ENCODE assay signal across 8 cellular contexts in the genomic region with DNA sequence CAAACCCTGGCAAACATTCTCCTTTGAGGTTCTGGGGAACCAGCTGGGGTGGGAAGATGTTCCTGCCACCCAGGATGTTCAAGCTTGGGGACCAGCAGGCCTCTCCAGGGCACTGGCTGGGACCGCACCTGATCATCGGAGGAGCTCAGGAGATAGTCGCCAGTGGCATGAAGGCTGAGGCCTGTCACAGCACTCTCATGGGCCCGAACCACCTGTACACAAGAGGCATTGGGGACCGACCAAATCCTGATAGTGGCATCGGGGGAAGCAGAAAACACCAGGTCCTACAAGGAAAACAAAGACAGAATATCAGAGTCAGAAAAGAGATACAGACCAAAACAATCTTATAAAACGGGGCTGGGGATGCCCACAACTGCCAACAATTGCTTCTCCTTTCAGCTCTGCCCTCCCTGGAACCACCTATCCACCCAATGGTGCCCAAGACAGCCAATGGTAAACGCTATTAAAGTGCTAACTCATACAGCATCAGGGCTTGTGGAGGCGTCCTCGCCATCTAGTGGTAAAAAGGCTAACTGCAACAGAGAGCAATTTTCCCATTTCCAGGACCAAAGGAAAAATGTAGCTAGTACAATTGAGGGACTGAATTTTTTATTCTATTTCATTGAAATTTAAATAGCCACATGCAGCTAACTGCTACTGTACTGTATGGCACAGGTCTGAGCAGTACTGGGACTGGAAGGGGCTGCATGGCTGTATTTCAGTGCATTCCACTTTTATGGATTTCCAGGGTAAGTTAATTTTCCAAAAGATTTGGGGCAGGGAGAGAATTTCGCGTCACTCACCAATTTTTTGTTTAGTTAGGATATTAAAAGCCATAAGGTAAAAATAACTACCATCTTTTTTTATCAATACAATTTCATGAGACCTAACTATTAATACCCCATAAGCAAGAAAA. TPM values are rescaled to one million over a fixed set of nuclear protein-coding genes. Genes with fewer than 3 reads are reported as not detected.
DNase-seq lines count a peak whose midpoint lies in the region; ATAC-seq and TF ChIP-seq lines count a peak whose summit lies in the region.

No MANE protein-coding gene starts in this region.

- no peak overlapping the region for H3K4me3 ChIP-seq in CD8-positive, alpha-beta T cell (ENCODE audit: low read depth, low read length)
- H3K4me3 ChIP-seq in GM12875 (ENCODE audit: low read depth, low read length): no peak overlapping the region
- no peak overlapping the region for H3K4me3 ChIP-seq in left ventricle myocardium inferior
- H3K4me3 ChIP-seq in retinal pigment epithelial cell (ENCODE audit: low read length): no peak overlapping the region

- no peak overlapping the region for H3K27ac ChIP-seq in CD8-positive, alpha-beta T cell (ENCODE audit: low read depth, low read length)
- no peak overlapping the region for H3K27ac ChIP-seq in left ventricle myocardium inferior (replicated peaks)

- no peaks in the 10 kb centered on the region for H3K9me3 Mint-ChIP-seq in CD8-positive, alpha-beta T cell
- H3K9me3 Mint-ChIP-seq in activated naive CD8-positive, alpha-beta T cell treated with anti-CD3 and anti-CD28 coated beads for 36 hours: no peaks in the 10 kb centered on the region

- peaks cover 98% of the 10 kb centered on the region for H3K36me3 Mint-ChIP-seq in CD8-positive, alpha-beta T cell
- H3K36me3 Mint-ChIP-seq in activated naive CD8-positive, alpha-beta T cell treated with anti-CD3 and anti-CD28 coated beads for 36 hours: peaks cover 22% of the 10 kb centered on the region

- peak in 2 of 7 experiments; percentile 28 to 32 for DNase-seq in CD8-positive, alpha-beta T cell
- DNase-seq in NCI-H2029 treated with DMSO at 0.1 percent for 48 hours (lab: John Stamatoyannopoulos, UW): peak; percentile 23
- no peak for DNase-seq in activated naive CD8-positive, alpha-beta T cell treated with anti-CD3 and anti-CD28 coated beads for 36 hours
- DNase-seq in left ventricle myocardium inferior: no peak
- DNase-seq in retinal pigment epithelial cell (ENCODE audit: low read depth): no peak

- ATAC-seq in CD8-positive, alpha-beta T cell: peak; percentile 88
- ATAC-seq in HG03342 (IDR thresholded peaks at IDR 0.05; ENCODE audit: unreplicated experiment) (no peak), GM19397 (IDR thresholded peaks at IDR 0.05; ENCODE audit: unreplicated experiment) (no peak)

- H3K27ac Mint-ChIP-seq in CD8-positive, alpha-beta T cell: no peak overlapping the region
- peak overlapping the region; percentile 45 for H3K27ac Mint-ChIP-seq in activated naive CD8-positive, alpha-beta T cell treated with anti-CD3 and anti-CD28 coated beads for 36 hours

- CTCF ChIA-PET in CD8-positive, alpha-beta T cell (lab: Charles Lee): interaction anchor here (0.5 to 10.2 kb wide), 26 partner anchors 9 to 1211 kb away, joined by 3 to 163 read pairs (median 5); partner anchors contain the start of genes CCDC86, PTGDR2, TMEM109 and ZP1

- H3K9me3 ChIP-seq in CD8-positive, alpha-beta T cell (ENCODE audit: low read length): no peaks in the 10 kb centered on the region
- no peaks in the 10 kb centered on the region for H3K9me3 ChIP-seq in left ventricle myocardium inferior (replicated peaks)

- H3K4me1 ChIP-seq in CD8-positive, alpha-beta T cell (ENCODE audit: insufficient read depth, low read length): peaks cover 10% of the 10 kb centered on the region
- peaks cover 26% of the 10 kb centered on the region for H3K4me1 ChIP-seq in left ventricle myocardium inferior

- H3K4me3 Mint-ChIP-seq in CD8-positive, alpha-beta T cell: no peak overlapping the region
- no peak overlapping the region for H3K4me3 Mint-ChIP-seq in activated naive CD8-positive, alpha-beta T cell treated with anti-CD3 and anti-CD28 coated beads for 36 hours

- no peaks in the 10 kb centered on the region for H3K27me3 Mint-ChIP-seq in CD8-positive, alpha-beta T cell (ENCODE audit: low read depth)
- no peaks in the 10 kb centered on the region for H3K27me3 Mint-ChIP-seq in activated naive CD8-positive, alpha-beta T cell treated with anti-CD3 and anti-CD28 coated beads for 36 hours

- POLR2A ChIA-PET in CD8-positive, alpha-beta T cell (lab: Charles Lee): interaction anchor here (0.6 to 1.2 kb wide), 3 partner anchors 14 to 72 kb away, joined by 3 to 6 read pairs (median 3); partner anchors contain the start of genes CD6 and TMEM109

- no peaks in the 10 kb centered on the region for H3K27me3 ChIP-seq in CD8-positive, alpha-beta T cell (ENCODE audit: insufficient read depth, low read length)
- no peaks in the 10 kb centered on the region for H3K27me3 ChIP-seq in left ventricle myocardium inferior (ENCODE audit: low read depth)

- H3K36me3 ChIP-seq in CD8-positive, alpha-beta T cell (ENCODE audit: insufficient read depth, low read length): peaks cover 81% of the 10 kb centered on the region
- peaks cover 92% of the 10 kb centered on the region for H3K36me3 ChIP-seq in left ventricle myocardium inferior

- intact Hi-C loops in CD8-positive, alpha-beta T cell (cut with DNase I, micrococcal nuclease): loop anchor here (1.0 to 5.0 kb wide), 4 partner anchors 16 to 288 kb away; partner anchors contain the start of gene TMEM109 (in 1 of the 2)
- intact Hi-C loops in left ventricle myocardium inferior (cut with micrococcal nuclease): loop anchor here (5.0 kb wide), 1 partner anchor 67 kb away; no protein-coding TSS in a partner anchor

- peaks cover 16% of the 10 kb centered on the region for H3K4me1 Mint-ChIP-seq in CD8-positive, alpha-beta T cell (ENCODE audit: low read depth)
- peaks cover 12% of the 10 kb centered on the region for H3K4me1 Mint-ChIP-seq in activated naive CD8-positive, alpha-beta T cell treated with anti-CD3 and anti-CD28 coated beads for 36 hours

- TF ChIP-seq CTCF in CD8-positive, alpha-beta T cell (IDR thresholded peaks at IDR 0.05): peak; percentile 99
- peak; percentile 90 for TF ChIP-seq CTCF in GM12875 (IDR thresholded peaks at IDR 0.05; ENCODE audit: borderline replicate concordance, insufficient read depth, low read depth, low read length)
- TF ChIP-seq CTCF in left ventricle myocardium inferior (IDR thresholded peaks at IDR 0.05; ENCODE audit: borderline replicate concordance): peak; percentile 98
- TF ChIP-seq CTCF in retinal pigment epithelial cell (conservative IDR thresholded peaks at IDR 0.05; ENCODE audit: low read depth, low read length): peak; percentile 99

RNA-seq across cellular contexts. Expression of gene PRPF19, which starts 7.1 kb away (rescaled TPM):
- 10 to 100 TPM; 96.1 to 99.4 TPM for total RNA-seq in CD8-positive, alpha-beta T cell
- total RNA-seq in activated naive CD8-positive, alpha-beta T cell treated with anti-CD3 and anti-CD28 coated beads for 36 hours: 100 to 1,000 TPM; 209 to 213 TPM
- total RNA-seq in left ventricle myocardium inferior: 36.5 TPM

RNA-seq across cellular contexts. Expression of gene TMEM109, which starts 14.7 kb away (rescaled TPM):
- 10 to 100 TPM; 46.7 to 52.2 TPM for total RNA-seq in CD8-positive, alpha-beta T cell
- total RNA-seq in activated naive CD8-positive, alpha-beta T cell treated with anti-CD3 and anti-CD28 coated beads for 36 hours: 100 to 1,000 TPM; 109 to 113 TPM
- 86.7 TPM for total RNA-seq in left ventricle myocardium inferior

RNA-seq across cellular contexts. Expression of gene TMEM132A, which starts 25.0 kb away (rescaled TPM):
- not detected for total RNA-seq in CD8-positive, alpha-beta T cell
- total RNA-seq in activated naive CD8-positive, alpha-beta T cell treated with anti-CD3 and anti-CD28 coated beads for 36 hours: 1 to 10 TPM; 1.3 to 1.4 TPM
- 6.4 TPM for total RNA-seq in left ventricle myocardium inferior

RNA-seq across cellular contexts. Expression of gene ZP1, which starts 31.9 kb away (rescaled TPM):
- total RNA-seq in CD8-positive, alpha-beta T cell: not detected
- total RNA-seq in activated naive CD8-positive, alpha-beta T cell treated with anti-CD3 and anti-CD28 coated beads for 36 hours: not detected
- not detected for total RNA-seq in left ventricle myocardium inferior

RNA-seq across cellular contexts. Expression of gene PTGDR2, which starts 43.5 kb away (rescaled TPM):
- under 1 TPM; 0.19 to 0.22 TPM for total RNA-seq in CD8-positive, alpha-beta T cell
- total RNA-seq in activated naive CD8-positive, alpha-beta T cell treated with anti-CD3 and anti-CD28 coated beads for 36 hours: under 1 TPM; 0.12 to 0.16 TPM
- total RNA-seq in left ventricle myocardium inferior: 2.3 TPM
